Comparison of ENCODE assay signal across 12 cellular contexts in the genomic region with DNA sequence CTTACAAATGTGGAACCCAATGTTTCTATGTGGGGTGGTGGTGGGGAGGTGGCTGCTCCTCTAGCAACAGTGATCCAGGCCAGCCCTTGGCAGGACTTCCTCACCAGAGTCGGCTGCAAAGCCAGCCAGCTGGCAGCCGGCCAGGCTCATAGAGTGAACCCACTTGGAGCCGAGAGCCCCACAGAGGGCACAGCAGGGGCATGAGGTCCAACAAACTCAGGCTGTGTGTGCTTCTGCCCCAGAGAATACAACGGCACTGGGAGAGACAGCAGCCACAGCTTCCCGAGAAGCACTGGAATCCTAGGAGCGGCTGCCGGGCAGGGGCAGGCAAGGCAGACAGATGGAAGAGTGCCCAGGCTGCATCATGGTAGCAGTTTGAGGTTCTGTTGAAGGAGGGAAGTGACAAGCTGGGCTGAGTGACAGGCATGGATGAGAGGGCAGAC. TPM values are rescaled to one million over a fixed set of nuclear protein-coding genes. Genes with fewer than 3 reads are reported as not detected.
DNase-seq lines count a peak whose midpoint lies in the region; ATAC-seq, FAIRE-seq and TF ChIP-seq lines count a peak whose summit lies in the region.
"Had no signal": no experiment of that assay in that cellular context is flagged by ENCODE, and none has a peak within 500 bp of the region (broad histone marks: within the 10 kb centered on the region; RNA-seq: fewer than 3 reads in every experiment).

No MANE protein-coding gene starts in this region.

- no peaks in the 10 kb centered on the region for H3K9me3 ChIP-seq in pancreas

- FAIRE-seq in pancreas (lab: Jason Lieb, UNC): no peak

- intact Hi-C loops in pancreas (cut with DNase I): loop anchor here in 1 of 3 donors (10.0 kb wide), 1 partner anchor 220 kb away; no protein-coding TSS in a partner anchor

- no peak for TF ChIP-seq CTCF in pancreas (IDR thresholded peaks at IDR 0.05)

- no peaks in the 10 kb centered on the region for H3K36me3 ChIP-seq in pancreas

- H3K27me3 ChIP-seq in pancreas: peaks cover 0 to 4% (median 2%) of the 10 kb centered on the region in 4 donors

- ATAC-seq in pancreas: peak in 3 of 4 donors; percentile 38 to 50 (median 39)
- no peak for ATAC-seq in GM21526 (IDR thresholded peaks at IDR 0.05; ENCODE audit: low FRiP score, unreplicated experiment)
- ATAC-seq in HG03039 (IDR thresholded peaks at IDR 0.05; ENCODE audit: unreplicated experiment): no peak

- DNase-seq in DMS153 (lab: John Stamatoyannopoulos, UW) (peak; percentile 48), NCI-H2107 (lab: John Stamatoyannopoulos, UW) (peak; percentile 18), dermis blood vessel endothelial cell (peak; percentile 21), pancreas (peak in 4 of 6 donors; percentile 38 to 75 (median 62)), ecto neural progenitor cell (ENCODE audit: low spot score) (no peak)
- no peak for DNase-seq in activated naive CD4-positive, alpha-beta T cell (lab: John Stamatoyannopoulos, UW)
- DNase-seq: activated CD4-positive, CD25-positive, alpha-beta regulatory T cell; amniotic stem cell had no signal

- 25 to 33% methylated on average over 7 of the region's 7 CpGs for WGBS in pancreas, 2 donors

- H3K4me1 ChIP-seq in pancreas: no peaks in the 10 kb centered on the region

- no peak overlapping the region for H3K27ac ChIP-seq in pancreas

- no peak overlapping the region for H3K4me3 ChIP-seq in pancreas

RNA-seq across cellular contexts. Expression of a gene that starts 23.5 kb away (rescaled TPM):
- total RNA-seq in dermis blood vessel endothelial cell (0.05 TPM in 1 of 2 replicates, not detected in the other), pancreas (1 to 10 TPM in 1 of 6 donors, under 1 TPM in 4, not detected in 1; 0.16 to 1.3 (median 0.46) TPM)
- under 1 TPM; 0.19 to 0.30 TPM for polyA plus RNA-seq in pancreas
- total RNA-seq: natural killer cell treated with Interleukin-12 subunit alpha and Interleukin-12 subunit beta and Interleukin-15 and Interleukin-18, amount 100 ng/mL, for 72 hours; NCI-H460 had no signal

RNA-seq across cellular contexts. Expression of a gene that starts 42.0 kb away (rescaled TPM):
- total RNA-seq in dermis blood vessel endothelial cell (22.8 and 40.9 TPM in 2 replicates), pancreas (10 to 100 TPM in 1 of 6 donors, 1 to 10 TPM in 5; 1.5 to 10.2 (median 3.8) TPM)
- 1 to 10 TPM; 2.4 to 4.3 TPM for polyA plus RNA-seq in pancreas

RNA-seq across cellular contexts. Expression of a gene that starts 56.5 kb away (rescaled TPM):
- 2,423 and 9,363 TPM in 2 replicates for total RNA-seq in dermis blood vessel endothelial cell
- total RNA-seq in pancreas: 1,000 to 10,000 TPM in 2 of 6 donors, 100 to 1,000 TPM in 4; 567 to 1,199 (median 972) TPM
- polyA plus RNA-seq in pancreas: 1,000 to 10,000 TPM; 2,611 to 3,516 TPM

Comparison
In these comparisons a context has a peak if more than half of its experiments do, and no peak if none do; other contexts are left out.
1. DNase-seq: peak in DMS153 (single experiment), NCI-H2107 (single experiment), dermis blood vessel endothelial cell (single experiment) and pancreas (4 of 6); none in activated naive CD4-positive, alpha-beta T cell (0 of 4) and ecto neural progenitor cell (single experiment).
2. ATAC-seq: peak in pancreas (3 of 4); none in GM21526 (single experiment) and HG03039 (single experiment).